ENCODE assay signal across 1 cellular context in the genomic region with DNA sequence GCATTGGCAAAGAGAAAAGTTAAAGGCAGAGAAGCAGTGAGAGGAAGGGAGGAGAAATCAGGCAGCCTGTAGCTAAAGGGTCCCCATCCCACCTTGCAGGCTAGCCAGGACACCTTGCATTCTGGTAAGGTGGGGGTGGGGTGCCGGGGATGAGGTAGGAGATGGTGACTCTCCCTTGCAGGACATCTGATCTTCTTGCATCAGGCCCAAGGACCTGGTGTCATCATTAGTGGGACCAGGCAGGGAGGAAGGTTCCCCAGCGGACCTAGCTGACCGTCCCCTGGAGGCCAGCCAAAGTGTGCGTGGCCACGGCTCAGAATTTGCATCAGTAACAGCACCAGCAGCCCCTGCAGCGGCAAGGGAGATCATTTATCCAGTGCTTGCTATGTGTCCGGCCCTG.
TF ChIP-seq lines count a peak whose summit lies in the region.

No MANE protein-coding gene starts in this region.

TF ChIP-seq in IMR-90, 13 proteins besides CTCF, POLR2A, EP300 and RAD21 (continued from another document):
- TF ChIP-seq, protein P1, sequence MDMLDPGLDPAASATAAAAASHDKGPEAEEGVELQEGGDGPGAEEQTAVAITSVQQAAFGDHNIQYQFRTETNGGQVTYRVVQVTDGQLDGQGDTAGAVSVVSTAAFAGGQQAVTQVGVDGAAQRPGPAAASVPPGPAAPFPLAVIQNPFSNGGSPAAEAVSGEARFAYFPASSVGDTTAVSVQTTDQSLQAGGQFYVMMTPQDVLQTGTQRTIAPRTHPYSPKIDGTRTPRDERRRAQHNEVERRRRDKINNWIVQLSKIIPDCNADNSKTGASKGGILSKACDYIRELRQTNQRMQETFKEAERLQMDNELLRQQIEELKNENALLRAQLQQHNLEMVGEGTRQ (IDR thresholded peaks at IDR 0.05; ENCODE audit: low read depth, low read length): no peak
- TF ChIP-seq SMC3 (IDR thresholded peaks at IDR 0.05; ENCODE audit: low read depth, low read length) (no peak), BHLHE40 (IDR thresholded peaks at IDR 0.05; ENCODE audit: low read depth, low read length) (no peak), RCOR1 (IDR thresholded peaks at IDR 0.05; ENCODE audit: insufficient replicate concordance, low read length) (no peak), MAFK (IDR thresholded peaks at IDR 0.05; ENCODE audit: low read depth, low read length) (no peak), FOS (IDR thresholded peaks at IDR 0.05; ENCODE audit: low read depth, low read length) (no peak), MXI1 (IDR thresholded peaks at IDR 0.05; ENCODE audit: borderline replicate concordance, low read depth, low read length) (no peak), NFE2L2 (IDR thresholded peaks at IDR 0.05; ENCODE audit: low read depth, low read length) (no peak)
- TF ChIP-seq, protein P2, sequence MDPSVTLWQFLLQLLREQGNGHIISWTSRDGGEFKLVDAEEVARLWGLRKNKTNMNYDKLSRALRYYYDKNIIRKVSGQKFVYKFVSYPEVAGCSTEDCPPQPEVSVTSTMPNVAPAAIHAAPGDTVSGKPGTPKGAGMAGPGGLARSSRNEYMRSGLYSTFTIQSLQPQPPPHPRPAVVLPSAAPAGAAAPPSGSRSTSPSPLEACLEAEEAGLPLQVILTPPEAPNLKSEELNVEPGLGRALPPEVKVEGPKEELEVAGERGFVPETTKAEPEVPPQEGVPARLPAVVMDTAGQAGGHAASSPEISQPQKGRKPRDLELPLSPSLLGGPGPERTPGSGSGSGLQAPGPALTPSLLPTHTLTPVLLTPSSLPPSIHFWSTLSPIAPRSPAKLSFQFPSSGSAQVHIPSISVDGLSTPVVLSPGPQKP (IDR thresholded peaks at IDR 0.05; ENCODE audit: borderline replicate concordance, low read depth, low read length): no peak
